ENCODE assay signal across 19 cellular contexts in the genomic region with DNA sequence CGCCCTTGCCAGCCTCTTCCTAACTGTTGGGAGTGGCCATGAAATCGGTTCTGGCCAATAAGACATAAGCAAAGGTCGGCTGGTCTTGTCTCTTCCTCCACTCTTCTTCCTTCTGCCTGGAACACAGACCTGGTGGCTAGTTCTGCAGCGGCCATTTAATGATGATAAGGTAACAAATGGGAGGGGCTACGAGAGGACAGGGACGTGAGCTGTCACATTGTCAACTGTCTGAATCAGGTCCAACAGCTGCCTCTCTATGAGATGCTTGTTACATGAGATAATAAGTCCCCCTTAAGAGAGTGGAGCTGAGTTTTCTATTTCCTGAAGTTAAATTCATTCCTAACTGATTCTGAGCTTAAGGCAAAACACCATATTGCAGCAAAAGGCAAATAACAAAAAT. TPM values are rescaled to one million over a fixed set of nuclear protein-coding genes. Genes with fewer than 3 reads are reported as not detected.
DNase-seq lines count a peak whose midpoint lies in the region; ATAC-seq and TF ChIP-seq lines count a peak whose summit lies in the region.
"Had no signal": no experiment of that assay in that cellular context is flagged by ENCODE, and none has a peak within 500 bp of the region (broad histone marks: within the 10 kb centered on the region; RNA-seq: fewer than 3 reads in every experiment).

No MANE protein-coding gene starts in this region.

- H3K4me3 ChIP-seq in Karpas-422 (ENCODE audit: low read length): no peak overlapping the region
- no peak overlapping the region for H3K4me3 ChIP-seq in left ventricle myocardium inferior
- H3K4me3 ChIP-seq in esophagus squamous epithelium: no peak overlapping the region
- H3K4me3 ChIP-seq: breast epithelium had no signal

- no peak overlapping the region for H3K9ac ChIP-seq in Karpas-422 (ENCODE audit: low read length)
- H3K9ac ChIP-seq: KMS-11 had no signal

- no peaks in the 10 kb centered on the region for H3K27me3 ChIP-seq in Karpas-422 (ENCODE audit: low read length)
- no peaks in the 10 kb centered on the region for H3K27me3 ChIP-seq in left ventricle myocardium inferior (ENCODE audit: low read depth)
- H3K27me3 ChIP-seq in esophagus squamous epithelium: peaks cover 0 to 53% (median 0%) of the 10 kb centered on the region in 4 donors

- H3K4me1 ChIP-seq in Karpas-422 (ENCODE audit: low read length) (peaks cover 21% of the 10 kb centered on the region), left ventricle myocardium inferior (peaks cover 6% of the 10 kb centered on the region), esophagus squamous epithelium (no peaks in the 10 kb centered on the region)
- H3K4me1 ChIP-seq: breast epithelium had no signal

- no peak overlapping the region for H3K27ac ChIP-seq in Karpas-422 (ENCODE audit: low read length)
- peak overlapping the region; percentile 50 for H3K27ac ChIP-seq in left ventricle myocardium inferior (replicated peaks)
- H3K27ac ChIP-seq in esophagus squamous epithelium: no peak overlapping the region
- H3K27ac ChIP-seq: breast epithelium, KMS-11 had no signal

- WGBS in esophagus squamous epithelium, 2 donors: 55 to 63% methylated on average over 6 of the region's 6 CpGs

- ATAC-seq in HG03565 (IDR thresholded peaks at IDR 0.05; ENCODE audit: unreplicated experiment): no peak
- ATAC-seq: activated T-helper 17 cell treated with anti-CD3 and anti-CD28 coated beads, Interleukin-2, amount 50 U/mL, for 72 hours had no signal

- H3K9me3 ChIP-seq in Karpas-422 (ENCODE audit: low read length) (no peaks in the 10 kb centered on the region), left ventricle myocardium inferior (replicated peaks) (no peaks in the 10 kb centered on the region), esophagus squamous epithelium (no peaks in the 10 kb centered on the region)
- H3K9me3 ChIP-seq: breast epithelium had no signal

- no peaks in the 10 kb centered on the region for H3K79me2 ChIP-seq in Karpas-422 (ENCODE audit: low read length)

- H4K20me1 ChIP-seq in Karpas-422 (ENCODE audit: insufficient read depth, low read depth, low read length): no peaks in the 10 kb centered on the region

- peak overlapping the region; percentile 18; the same call in 1 of the 2 replicates for H2AFZ ChIP-seq in Karpas-422 (ENCODE audit: low read length)

- intact Hi-C loops in left ventricle myocardium inferior (cut with micrococcal nuclease): no loop called here
- intact Hi-C loops in esophagus squamous epithelium (cut with DNase I): no loop called here

- no peak for TF ChIP-seq CTCF in left ventricle myocardium inferior (IDR thresholded peaks at IDR 0.05; ENCODE audit: borderline replicate concordance)
- no peak for TF ChIP-seq CTCF in esophagus squamous epithelium (IDR thresholded peaks at IDR 0.05)

- TF ChIP-seq POLR2A in esophagus squamous epithelium (IDR thresholded peaks at IDR 0.05): no peak

- no peak overlapping the region for H3K4me2 ChIP-seq in Karpas-422 (ENCODE audit: low read depth, low read length, poor library complexity, severe bottlenecking)
- H3K4me2 ChIP-seq: KMS-11 had no signal

- no peaks in the 10 kb centered on the region for H3K36me3 ChIP-seq in Karpas-422 (ENCODE audit: insufficient read depth, low read length)
- H3K36me3 ChIP-seq in left ventricle myocardium inferior: no peaks in the 10 kb centered on the region
- no peaks in the 10 kb centered on the region for H3K36me3 ChIP-seq in esophagus squamous epithelium
- H3K36me3 ChIP-seq: breast epithelium had no signal

- H3K9me2 ChIP-seq in Karpas-422 (replicated peaks; ENCODE audit: insufficient read depth, low read length): no peaks in the 10 kb centered on the region

- peak; percentile 38 for DNase-seq in D341Med (ENCODE audit: low spot score)
- DNase-seq in Karpas-422: no peak
- DNase-seq in OCI-M2 (lab: John Stamatoyannopoulos, UW; ENCODE audit: unreplicated experiment): peak; percentile 7
- no peak for DNase-seq in left ventricle myocardium inferior
- no peak for DNase-seq in NCI-H2029 (lab: John Stamatoyannopoulos, UW)
- no peak for DNase-seq in esophagus squamous epithelium (lab: John Stamatoyannopoulos, UW)
- no peak for DNase-seq in stimulated activated CD4-positive, alpha-beta T cell treated with anti-CD3 and anti-CD28 coated beads, Interleukin-12 subunit alpha, Interleukin-12 subunit beta, amount 100 ng/mL, for 4 hours
- DNase-seq: activated naive CD8-positive, alpha-beta T cell treated with anti-CD3 and anti-CD28 coated beads, Interleukin-2, amount 10 ng/mL, durations not matched to agents 7 days and 5 days; CD4-positive, CD25-positive, alpha-beta regulatory T cell; DMS79; foreskin fibroblast; midbrain; NCI-H226; stimulated activated naive CD4-positive, alpha-beta T cell treated with Interleukin-2 at 50 U/mL for 16 hours; T-helper 2 cell had no signal

RNA-seq across cellular contexts. Expression of gene TMEM242, which starts 12.5 kb away (rescaled TPM):
- total RNA-seq in Karpas-422 (2014; rRNA removed; shearing (Covaris generic); ENCODE audit: low replicate concordance): 3.4 and 5.5 TPM in 2 replicates
- total RNA-seq in left ventricle myocardium inferior: 19.8 TPM
- total RNA-seq in esophagus squamous epithelium: 1 to 10 TPM; 2.7 to 8.0 (median 4.3) TPM

RNA-seq across cellular contexts. Expression of gene ZDHHC14, which starts 45.2 kb away (rescaled TPM):
- total RNA-seq in Karpas-422 (2014; rRNA removed; shearing (Covaris generic); ENCODE audit: low replicate concordance): 0.18 and 1.1 TPM in 2 replicates
- total RNA-seq in left ventricle myocardium inferior (10.0 TPM), esophagus squamous epithelium (10 to 100 TPM in 1 of 4 donors, 1 to 10 TPM in 3; 6.1 to 15.6 (median 6.9) TPM)

Comparison
In these comparisons a context has a peak if more than half of its experiments do, and no peak if none do; other contexts are left out.
1. DNase-seq: peak in D341Med (single experiment) and OCI-M2 (single experiment); none in Karpas-422 (single experiment), left ventricle myocardium inferior (single experiment), NCI-H2029 (single experiment), esophagus squamous epithelium (single experiment) and stimulated activated CD4-positive, alpha-beta T cell treated with anti-CD3 and anti-CD28 coated beads, Interleukin-12 subunit alpha, Interleukin-12 subunit beta, amount 100 ng/mL, for 4 hours (single experiment).